19 cellular contexts compared by ENCODE assay signal in the genomic region with DNA sequence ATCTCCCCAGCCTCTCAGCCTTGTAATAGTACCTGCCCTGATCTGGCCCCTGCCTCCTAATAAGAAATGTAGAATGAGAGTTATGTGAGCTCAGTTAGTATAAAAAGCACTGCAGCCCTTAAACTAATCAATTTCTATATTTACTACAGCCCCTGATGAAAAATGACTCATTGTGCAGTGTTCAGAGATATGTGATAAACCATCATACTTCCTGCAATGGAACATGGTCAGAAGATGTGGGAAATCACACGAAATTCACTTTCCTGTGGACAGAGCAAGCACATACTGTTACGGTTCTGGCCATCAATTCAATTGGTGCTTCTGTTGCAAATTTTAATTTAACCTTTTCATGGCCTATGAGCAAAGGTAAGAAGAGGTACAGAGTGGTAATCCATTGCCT.
"Had no signal": no experiment of that assay in that cellular context is flagged by ENCODE, and none has a peak within 500 bp of the region (broad histone marks: within the 10 kb centered on the region; RNA-seq: fewer than 3 reads in every experiment).

No MANE protein-coding gene starts in this region.

- H3K27me3 ChIP-seq: neutrophil, spleen, tibial artery, upper lobe of left lung, uterus had no signal

- FAIRE-seq: kidney had no signal

- DNase-seq: effector CD4-positive, alpha-beta T cell; immature natural killer cell; kidney; left cardiac atrium; left ventricle myocardium superior; mammary epithelial cell; naive thymus-derived CD8-positive, alpha-beta T cell; posterior cingulate gyrus; spleen; stimulated activated CD4-positive, alpha-beta T cell treated with anti-CD3 and anti-CD28 coated beads, Interleukin-15, amount 100 ng/mL, for 24 hours; stimulated activated CD4-positive, alpha-beta T cell treated with anti-CD3 and anti-CD28 coated beads, Interleukin-1b, Interleukin-23, amount 100 ng/mL, for 48 hours; stimulated activated CD4-positive, alpha-beta T cell treated with anti-CD3 and anti-CD28 coated beads, Interleukin-4, amount 100 ng/mL, for 24 hours; tibial artery; upper lobe of left lung; uterus had no signal

- H3K4me3 ChIP-seq: spleen, tibial artery, upper lobe of left lung, uterus had no signal

- H3K27ac ChIP-seq: neutrophil, spleen, tibial artery, uterus had no signal

- H3K4me1 ChIP-seq: spleen, tibial artery, uterus had no signal

- H3K36me3 ChIP-seq: neutrophil, spleen, uterus had no signal

- H3K9me3 ChIP-seq: neutrophil, spleen, tibial artery, upper lobe of left lung, uterus had no signal

- ATAC-seq: esophagus mucosa; left cardiac atrium; left ventricle myocardium superior; naive thymus-derived CD8-positive, alpha-beta T cell; sciatic nerve; stimulated activated memory B cell treated with anti-CD40 and anti-IgM and Interleukin-4, amounts not matched to agents 10 μg/mL and 1 μg/mL and 100 μg/mL, for 72 hours had no signal
